In genomic region chr19:7145494-7145893, GRCh38 we compare ENCODE assay signal across 15 cellular contexts.
DNase-seq lines count a peak whose midpoint lies in the region; ATAC-seq and TF ChIP-seq lines count a peak whose summit lies in the region.
"Had no signal": no experiment of that assay in that cellular context is flagged by ENCODE, and none has a peak within 500 bp of the region (broad histone marks: within the 10 kb centered on the region; RNA-seq: fewer than 3 reads in every experiment).

No MANE protein-coding gene starts in this region.

- no peaks in the 10 kb centered on the region for H3K9me3 ChIP-seq in HEK293 (ENCODE audit: control insufficient read depth, insufficient read depth, low read depth, low read length)
- no peaks in the 10 kb centered on the region for H3K9me3 ChIP-seq in liver (ENCODE audit: control insufficient read depth in 4 of 4, low read length in 3 of 4)
- H3K9me3 ChIP-seq in skeletal muscle tissue (ENCODE audit: control insufficient read depth in 3 of 3, low read length in 3 of 3), result no peaks in the 10 kb centered on the region

- H3K9ac ChIP-seq in liver (ENCODE audit: low read depth in 1 of 2, low read length in 2 of 2), result peak overlapping the region in 1 of 2 donors; percentile 46
- peak overlapping the region in 1 of 3 donors; percentile 45 for H3K9ac ChIP-seq in skeletal muscle tissue (ENCODE audit: low read depth in 1 of 3, low read length in 3 of 3)

- H3K27me3 Mint-ChIP-seq in activated T-helper 1 cell treated with anti-CD3 and anti-CD28 coated beads, Interleukin-12 subunit alpha, Interleukin-12 subunit beta, Interleukin-2, Interleukin-4 antibody, amounts not matched to agents 30 ng/mL and 10 ng/mL and 1 ng/mL, durations not matched to agents 14 hours and 24 hours and 36 hours (ENCODE audit: insufficient read depth), result peaks cover 4% of the 10 kb centered on the region
- no peaks in the 10 kb centered on the region for H3K27me3 Mint-ChIP-seq in activated naive CD8-positive, alpha-beta T cell treated with anti-CD3 and anti-CD28 coated beads, Interleukin-2, amount 50 U/mL, for 24 hours
- H3K27me3 Mint-ChIP-seq: IgD-negative memory B cell had no signal

- no peaks in the 10 kb centered on the region for H3K4me1 Mint-ChIP-seq in activated T-helper 1 cell treated with anti-CD3 and anti-CD28 coated beads, Interleukin-12 subunit alpha, Interleukin-12 subunit beta, Interleukin-2, Interleukin-4 antibody, amounts not matched to agents 30 ng/mL and 10 ng/mL and 1 ng/mL, durations not matched to agents 14 hours and 24 hours and 36 hours (ENCODE audit: low read depth)
- peaks cover 3% of the 10 kb centered on the region for H3K4me1 Mint-ChIP-seq in activated naive CD8-positive, alpha-beta T cell treated with anti-CD3 and anti-CD28 coated beads, Interleukin-2, amount 50 U/mL, for 24 hours

- TF ChIP-seq CTCF in HEK293 (tag by site-specific recombination; IDR thresholded peaks at IDR 0.05) (no peak), liver (IDR thresholded peaks at IDR 0.05; ENCODE audit: low read depth, low read length, missing input control) (no peak)

- POLR2A ChIA-PET in HEK293 (lab: Yijun Ruan, JAX), result interaction anchor here (0.6 kb wide), 1 partner anchor 11 kb away, joined by 4 read pairs; no protein-coding TSS in a partner anchor

- H3K36me3 Mint-ChIP-seq in activated T-helper 1 cell treated with anti-CD3 and anti-CD28 coated beads, Interleukin-12 subunit alpha, Interleukin-12 subunit beta, Interleukin-2, Interleukin-4 antibody, amounts not matched to agents 30 ng/mL and 10 ng/mL and 1 ng/mL, durations not matched to agents 14 hours and 24 hours and 36 hours (ENCODE audit: low read depth), result no peaks in the 10 kb centered on the region
- H3K36me3 Mint-ChIP-seq in activated naive CD8-positive, alpha-beta T cell treated with anti-CD3 and anti-CD28 coated beads, Interleukin-2, amount 50 U/mL, for 24 hours (ENCODE audit: low read depth), result peaks cover 1% of the 10 kb centered on the region

- no peak overlapping the region for H3K27ac ChIP-seq in HEK293 (ENCODE audit: extremely low read depth, low read depth, low read length)
- H3K27ac ChIP-seq in epithelial cell of prostate, result no peak overlapping the region
- peak overlapping the region; percentile 79 to 84 for H3K27ac ChIP-seq in liver (ENCODE audit: low read depth in 1 of 2, low read length in 2 of 2)
- H3K27ac ChIP-seq in skeletal muscle tissue (ENCODE audit: low read depth, low read length), result peak overlapping the region; percentile 57
- H3K27ac ChIP-seq: A549 had no signal

- H3K4me3 ChIP-seq in HEK293 (ENCODE audit: low read depth, low read length) (no peak overlapping the region), liver (ENCODE audit: low read depth in 1 of 3, low read length in 3 of 3) (no peak overlapping the region), skeletal muscle tissue (ENCODE audit: low read length in 3 of 3) (no peak overlapping the region)
- H3K4me3 ChIP-seq: A549 had no signal

- H3K9me3 Mint-ChIP-seq in activated T-helper 1 cell treated with anti-CD3 and anti-CD28 coated beads, Interleukin-12 subunit alpha, Interleukin-12 subunit beta, Interleukin-2, Interleukin-4 antibody, amounts not matched to agents 30 ng/mL and 10 ng/mL and 1 ng/mL, durations not matched to agents 14 hours and 24 hours and 36 hours, result peaks cover 5% of the 10 kb centered on the region
- H3K9me3 Mint-ChIP-seq in activated naive CD8-positive, alpha-beta T cell treated with anti-CD3 and anti-CD28 coated beads, Interleukin-2, amount 50 U/mL, for 24 hours, result peaks cover 5% of the 10 kb centered on the region

- intact Hi-C loops in activated T-helper 1 cell treated with anti-CD3 and anti-CD28 coated beads, Interleukin-12 subunit alpha, Interleukin-12 subunit beta, Interleukin-2, Interleukin-4 antibody, amounts not matched to agents 30 ng/mL and 10 ng/mL and 1 ng/mL, durations not matched to agents 14 hours and 24 hours and 36 hours (cut with micrococcal nuclease), result no loop called here

- H3K27ac Mint-ChIP-seq in activated T-helper 1 cell treated with anti-CD3 and anti-CD28 coated beads, Interleukin-12 subunit alpha, Interleukin-12 subunit beta, Interleukin-2, Interleukin-4 antibody, amounts not matched to agents 30 ng/mL and 10 ng/mL and 1 ng/mL, durations not matched to agents 14 hours and 24 hours and 36 hours, result no peak overlapping the region
- no peak overlapping the region for H3K27ac Mint-ChIP-seq in activated naive CD8-positive, alpha-beta T cell treated with anti-CD3 and anti-CD28 coated beads, Interleukin-2, amount 50 U/mL, for 24 hours
- H3K27ac Mint-ChIP-seq: IgD-negative memory B cell had no signal

- ATAC-seq in activated naive CD8-positive, alpha-beta T cell treated with anti-CD3 and anti-CD28 coated beads, Interleukin-2, amount 50 U/mL, for 24 hours, result no peak
- ATAC-seq in HG03039 (IDR thresholded peaks at IDR 0.05; ENCODE audit: unreplicated experiment), result no peak
- ATAC-seq: A549 had no signal

- H3K36me3 ChIP-seq in HEK293 (ENCODE audit: control insufficient read depth in 2 of 2, insufficient read depth in 1 of 2, low read length in 2 of 2) (peaks cover 0 to 31% of the 10 kb centered on the region in 2 experiments; a peak in 2 of 3 replicates), liver (ENCODE audit: control insufficient read depth in 4 of 4, insufficient read depth in 3 of 4, low read depth in 1 of 4, low read length in 3 of 4) (peaks cover 9 to 25% (median 13%) of the 10 kb centered on the region in 4 donors), skeletal muscle tissue (ENCODE audit: control insufficient read depth in 3 of 3, insufficient read depth in 3 of 3, low read length in 3 of 3) (peaks cover 18 to 23% (median 22%) of the 10 kb centered on the region in 3 donors)

- H3K4me1 ChIP-seq in HEK293 (ENCODE audit: control insufficient read depth, insufficient read depth, low read length) (no peaks in the 10 kb centered on the region), liver (ENCODE audit: control insufficient read depth in 4 of 4, insufficient read depth in 4 of 4, low read length in 3 of 4) (peaks cover 0 to 13% (median 1%) of the 10 kb centered on the region in 4 donors), skeletal muscle tissue (ENCODE audit: control insufficient read depth in 3 of 3, insufficient read depth in 3 of 3, low read length in 3 of 3) (peaks cover 0 to 5% (median 4%) of the 10 kb centered on the region in 3 donors)
- H3K4me1 ChIP-seq: A549 had no signal

- peak; percentile 28 to 35 for TF ChIP-seq RAD21 in liver (IDR thresholded peaks at IDR 0.05)

- no peaks in the 10 kb centered on the region for H3K27me3 ChIP-seq in liver (ENCODE audit: control insufficient read depth in 4 of 4, insufficient read depth in 4 of 4, low read length in 3 of 4)
- H3K27me3 ChIP-seq in skeletal muscle tissue (ENCODE audit: control insufficient read depth in 3 of 3, insufficient read depth in 3 of 3, low read length in 3 of 3), result no peaks in the 10 kb centered on the region

- peak; percentile 12 for DNase-seq in epithelial cell of prostate (ENCODE audit: low read depth, low spot score)
- no peak for DNase-seq in activated T-helper 1 cell treated with anti-CD3 and anti-CD28 coated beads, Interleukin-12 subunit alpha, Interleukin-12 subunit beta, Interleukin-2, Interleukin-4 antibody, amounts not matched to agents 30 ng/mL and 10 ng/mL and 1 ng/mL, durations not matched to agents 14 hours and 24 hours and 36 hours (ENCODE audit: low spot score)
- no peak for DNase-seq in activated naive CD8-positive, alpha-beta T cell treated with anti-CD3 and anti-CD28 coated beads, Interleukin-2, amount 50 U/mL, for 24 hours
- no peak for DNase-seq in OCI-M1 (lab: John Stamatoyannopoulos, UW)
- DNase-seq: DMS153, NCI-H1930, NCI-H446, NCI-H69 had no signal

- H3K4me3 Mint-ChIP-seq in activated T-helper 1 cell treated with anti-CD3 and anti-CD28 coated beads, Interleukin-12 subunit alpha, Interleukin-12 subunit beta, Interleukin-2, Interleukin-4 antibody, amounts not matched to agents 30 ng/mL and 10 ng/mL and 1 ng/mL, durations not matched to agents 14 hours and 24 hours and 36 hours, result no peak overlapping the region
- no peak overlapping the region for H3K4me3 Mint-ChIP-seq in activated naive CD8-positive, alpha-beta T cell treated with anti-CD3 and anti-CD28 coated beads, Interleukin-2, amount 50 U/mL, for 24 hours
- H3K4me3 Mint-ChIP-seq: CD14-positive monocyte, IgD-negative memory B cell had no signal

- WGBS in liver, result 25% methylated on average over 2 of the region's 2 CpGs

- CTCF ChIA-PET in HEK293 (lab: Yijun Ruan, JAX), result interaction anchor here (1.7 kb wide), 1 partner anchor 195 kb away, joined by 6 read pairs; no protein-coding TSS in a partner anchor

TF ChIP-seq in HEK293, 187 proteins besides CTCF, POLR2A, EP300 and RAD21:
- no peak for TF ChIP-seq ZNF843 (tag by site-specific recombination; IDR thresholded peaks at IDR 0.05)
- no peak for TF ChIP-seq KLF17 (tag by site-specific recombination; IDR thresholded peaks at IDR 0.05)
- peak; percentile 27 for TF ChIP-seq SETDB1 (IDR thresholded peaks at IDR 0.05; ENCODE audit: insufficient read length, low read length)

TF ChIP-seq in liver, 16 proteins besides CTCF, POLR2A, EP300 and RAD21 (continues in another document):
- peak; percentile 92 for TF ChIP-seq FOXA1 (IDR thresholded peaks at IDR 0.05)
- TF ChIP-seq JUND (IDR thresholded peaks at IDR 0.05), result peak; percentile 75 to 95
- TF ChIP-seq YY1 (IDR thresholded peaks at IDR 0.05), result peak; percentile 75
- TF ChIP-seq TAF1 (conservative IDR thresholded peaks at IDR 0.05), result no peak
- TF ChIP-seq RXRA (IDR thresholded peaks at IDR 0.05), result peak; percentile 95 to 97
- TF ChIP-seq HNF4A (conservative IDR thresholded peaks at IDR 0.05), result peak; percentile 85 to 91
- TF ChIP-seq ZBTB33 (IDR thresholded peaks at IDR 0.05), result peak; percentile 85
- TF ChIP-seq FOXA2 (IDR thresholded peaks at IDR 0.05), result peak; percentile 95
- peak; percentile 94 for TF ChIP-seq SP1 (IDR thresholded peaks at IDR 0.05)

Comparison
In these comparisons a context has a peak if more than half of its experiments do, and no peak if none do; other contexts are left out.
1. H3K27ac ChIP-seq: peak in liver (2 of 2) and skeletal muscle tissue (single experiment); none in HEK293 (single experiment) and epithelial cell of prostate (single experiment).